Comparison of ENCODE assay signal across 14 cellular contexts in genomic region chr13:75308222-75308621, GRCh38.
DNase-seq lines count a peak whose midpoint lies in the region; ATAC-seq and TF ChIP-seq lines count a peak whose summit lies in the region.
"Had no signal": no experiment of that assay in that cellular context is flagged by ENCODE, and none has a peak within 500 bp of the region (broad histone marks: within the 10 kb centered on the region; RNA-seq: fewer than 3 reads in every experiment).

No MANE protein-coding gene starts in this region.

- H3K36me3 ChIP-seq in esophagus muscularis mucosa: peaks cover 0 to 40% (median 17%) of the 10 kb centered on the region in 4 donors

- H3K36me3 Mint-ChIP-seq in activated T-helper 2 cell treated with anti-CD3 and anti-CD28 coated beads, Interferon-gamma antibody, Interleukin-2, Interleukin-4, amounts not matched to agents 10 μg/mL and 5 μg/mL and 100 μg/mL, durations not matched to agents 14 hours and 24 hours and 36 hours (ENCODE audit: low read depth): peaks cover 78% of the 10 kb centered on the region

- 93% methylated on average over 2 of the region's 2 CpGs for WGBS in esophagus muscularis mucosa

- H3K27me3 ChIP-seq in esophagus muscularis mucosa: no peaks in the 10 kb centered on the region
- H3K27me3 ChIP-seq: thyroid gland had no signal

- peak; percentile 8 for DNase-seq in stimulated activated naive CD4-positive, alpha-beta T cell treated with Interleukin-2 at 50 U/mL for 16 hours (lab: John Stamatoyannopoulos, UW)
- DNase-seq in stimulated activated naive CD4-positive, alpha-beta T cell (lab: John Stamatoyannopoulos, UW): no peak
- no peak for DNase-seq in activated T-helper 2 cell treated with anti-CD3 and anti-CD28 coated beads, Interferon-gamma antibody, Interleukin-2, Interleukin-4, amounts not matched to agents 10 μg/mL and 5 μg/mL and 100 μg/mL, durations not matched to agents 14 hours and 24 hours and 36 hours (ENCODE audit: low spot score)
- DNase-seq in esophagus muscularis mucosa (ENCODE audit: extremely low spot score) (no peak), NCI-H1092 treated with DMSO at 0.1 percent for 48 hours (lab: John Stamatoyannopoulos, UW) (no peak), NCI-H510A treated with DMSO at 0.1 percent for 48 hours (lab: John Stamatoyannopoulos, UW) (no peak), GOT3 (lab: John Stamatoyannopoulos, UW) (no peak)
- DNase-seq: midbrain, NCI-H187, T-helper 9 cell, thyroid gland had no signal

- no peak for TF ChIP-seq CTCF in esophagus muscularis mucosa (IDR thresholded peaks at IDR 0.05)

- no peak overlapping the region for H3K4me3 ChIP-seq in esophagus muscularis mucosa
- H3K4me3 ChIP-seq: thyroid gland had no signal

- no peak overlapping the region for H3K27ac ChIP-seq in esophagus muscularis mucosa (replicated peaks in 1 of 4)
- H3K27ac ChIP-seq: parathyroid adenoma, thyroid gland had no signal

- H3K9me3 Mint-ChIP-seq in activated T-helper 2 cell treated with anti-CD3 and anti-CD28 coated beads, Interferon-gamma antibody, Interleukin-2, Interleukin-4, amounts not matched to agents 10 μg/mL and 5 μg/mL and 100 μg/mL, durations not matched to agents 14 hours and 24 hours and 36 hours: no peaks in the 10 kb centered on the region

- intact Hi-C loops in activated T-helper 2 cell treated with anti-CD3 and anti-CD28 coated beads, Interferon-gamma antibody, Interleukin-2, Interleukin-4, amounts not matched to agents 10 μg/mL and 5 μg/mL and 100 μg/mL, durations not matched to agents 14 hours and 24 hours and 36 hours (cut with micrococcal nuclease): loop anchor here (1.0 kb wide), 2 partner anchors 10 to 18 kb away; no protein-coding TSS in a partner anchor
- intact Hi-C loops in esophagus muscularis mucosa (cut with DNase I): no loop called here

- H3K9me3 ChIP-seq in esophagus muscularis mucosa: no peaks in the 10 kb centered on the region
- H3K9me3 ChIP-seq: thyroid gland had no signal

- H3K4me3 Mint-ChIP-seq in activated T-helper 2 cell treated with anti-CD3 and anti-CD28 coated beads, Interferon-gamma antibody, Interleukin-2, Interleukin-4, amounts not matched to agents 10 μg/mL and 5 μg/mL and 100 μg/mL, durations not matched to agents 14 hours and 24 hours and 36 hours (ENCODE audit: low read depth): no peak overlapping the region

- TF ChIP-seq EP300 in esophagus muscularis mucosa (IDR thresholded peaks at IDR 0.05): no peak

- peaks cover 63% of the 10 kb centered on the region for H3K4me1 Mint-ChIP-seq in activated T-helper 2 cell treated with anti-CD3 and anti-CD28 coated beads, Interferon-gamma antibody, Interleukin-2, Interleukin-4, amounts not matched to agents 10 μg/mL and 5 μg/mL and 100 μg/mL, durations not matched to agents 14 hours and 24 hours and 36 hours (ENCODE audit: low read depth)

- peaks cover 0 to 10% (median 0%) of the 10 kb centered on the region in 4 donors for H3K4me1 ChIP-seq in esophagus muscularis mucosa
- H3K4me1 ChIP-seq: parathyroid adenoma, thyroid gland had no signal

- H3K27me3 Mint-ChIP-seq in activated T-helper 2 cell treated with anti-CD3 and anti-CD28 coated beads, Interferon-gamma antibody, Interleukin-2, Interleukin-4, amounts not matched to agents 10 μg/mL and 5 μg/mL and 100 μg/mL, durations not matched to agents 14 hours and 24 hours and 36 hours (ENCODE audit: low read depth): no peaks in the 10 kb centered on the region

- no peak for TF ChIP-seq POLR2A in esophagus muscularis mucosa (IDR thresholded peaks at IDR 0.05; ENCODE audit: low read depth)

- H3K27ac Mint-ChIP-seq in activated T-helper 2 cell treated with anti-CD3 and anti-CD28 coated beads, Interferon-gamma antibody, Interleukin-2, Interleukin-4, amounts not matched to agents 10 μg/mL and 5 μg/mL and 100 μg/mL, durations not matched to agents 14 hours and 24 hours and 36 hours: peak overlapping the region; percentile 68

- peak; percentile 52 for ATAC-seq in HG02840 (IDR thresholded peaks at IDR 0.05; ENCODE audit: low FRiP score, unreplicated experiment)
- ATAC-seq: Panc1 had no signal
